Comparison of ENCODE assay signal across 27 cellular contexts in the genomic region with DNA sequence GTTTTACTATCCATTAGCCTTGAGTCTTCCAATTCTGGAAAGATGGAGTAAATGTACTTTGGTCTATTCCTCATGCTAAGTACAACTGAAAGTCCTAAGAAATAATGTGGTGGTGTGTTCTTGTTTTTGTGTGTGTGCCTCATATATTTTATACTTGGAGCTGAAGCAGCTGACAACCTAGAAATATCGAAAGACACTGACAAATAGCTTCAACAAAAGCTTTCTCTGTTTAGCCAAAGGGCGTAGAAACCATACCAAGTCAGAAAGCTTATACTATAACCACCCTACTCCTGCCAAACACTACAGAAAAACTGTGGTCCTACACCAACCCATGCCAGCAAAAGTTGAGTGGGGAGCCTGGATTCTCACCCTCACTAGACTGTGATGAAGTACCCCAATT.
"Had no signal": no experiment of that assay in that cellular context is flagged by ENCODE, and none has a peak within 500 bp of the region (broad histone marks: within the 10 kb centered on the region; RNA-seq: fewer than 3 reads in every experiment).

No MANE protein-coding gene starts in this region.

- DNase-seq: activated B cell treated with CpG ODN at 0.5 μM for 24 hours; activated CD4-positive, alpha-beta T cell treated with anti-CD3 and anti-CD28 coated beads for 48 hours; activated CD4-positive, alpha-beta T cell treated with anti-CD3 and anti-CD28 coated beads, Interleukin-2, amount 50 U/mL, for 1 hour; activated CD4-positive, alpha-beta T cell treated with anti-CD3 and anti-CD28 coated beads, Interleukin-2, amount 50 U/mL, for 48 hours; activated CD8-positive, alpha-beta memory T cell treated with anti-CD3 and anti-CD28 coated beads for 24 hours; activated CD8-positive, alpha-beta T cell treated with anti-CD3 and anti-CD28 coated beads for 36 hours; activated effector memory CD4-positive, alpha-beta T cell treated with Interleukin-2 at 50 U/mL for 16 hours; activated gamma-delta T cell treated with Interleukin-2 at 50 U/mL for 16 hours; activated naive CD4-positive, alpha-beta T cell treated with anti-CD3 and anti-CD28 coated beads, Interleukin-2, amount 50 U/mL, for 16 hours; activated naive CD4-positive, alpha-beta T cell treated with Interleukin-2 at 50 U/mL for 16 hours; activated T-cell treated with anti-CD3 and anti-CD28 coated beads, Interleukin-2, amount 50 U/mL, for 4 hours; amniotic stem cell; anterior cingulate cortex; brain microvascular endothelial cell; cortex of kidney; dermis blood vessel endothelial cell; effector CD4-positive, alpha-beta T cell; effector memory CD8-positive, alpha-beta T cell; foreskin fibroblast; gastrocnemius medialis; heart right ventricle; T-helper 1 cell; T-helper 17 cell; T1000; WERI-Rb-1 had no signal

- ATAC-seq: activated CD4-positive, CD25-positive, alpha-beta regulatory T cell treated with anti-CD3 and anti-CD28 coated beads, Interleukin-2, amount 50 U/mL, for 24 hours; activated CD8-positive, alpha-beta T cell treated with anti-CD3 and anti-CD28 coated beads for 36 hours; activated T-cell treated with anti-CD3 and anti-CD28 coated beads, Interleukin-2, amount 50 U/mL, for 4 hours; activated T-helper 17 cell treated with anti-CD3 and anti-CD28 coated beads, Interleukin-2, amount 50 U/mL, for 72 hours; effector memory CD8-positive, alpha-beta T cell; gastrocnemius medialis; heart right ventricle; T-helper 17 cell had no signal
